9 cellular contexts compared by ENCODE assay signal in genomic region chr12:132689227-132689626, GRCh38. TPM values are rescaled to one million over a fixed set of nuclear protein-coding genes. Genes with fewer than 3 reads are reported as not detected.
DNase-seq lines count a peak whose midpoint lies in the region; ATAC-seq and TF ChIP-seq lines count a peak whose summit lies in the region.
"Had no signal": no experiment of that assay in that cellular context is flagged by ENCODE, and none has a peak within 500 bp of the region (broad histone marks: within the 10 kb centered on the region; RNA-seq: fewer than 3 reads in every experiment).

No MANE protein-coding gene starts in this region.

- peaks cover 0 to 14% (median 0%) of the 10 kb centered on the region in 3 donors for H3K36me3 ChIP-seq in Peyer's patch

- DNase-seq in activated CD4-positive, alpha-beta T cell treated with anti-CD3 and anti-CD28 coated beads for 36 hours, result no peak
- DNase-seq in activated CD4-positive, alpha-beta T cell treated with anti-CD3 and anti-CD28 coated beads for 4 hours, result no peak
- DNase-seq in Peyer's patch, result peak in 2 of 3 donors; percentile 79 to 82
- DNase-seq in glutamatergic neuron, result no peak
- DNase-seq in progenitor cell of endocrine pancreas (ENCODE audit: low spot score, unreplicated experiment), result no peak
- no peak for DNase-seq in NCI-H748 (lab: John Stamatoyannopoulos, UW; ENCODE audit: unreplicated experiment)
- DNase-seq: SHP77 had no signal

- CTCF ChIA-PET in activated CD4-positive, alpha-beta T cell treated with anti-CD3 and anti-CD28 coated beads for 36 hours (lab: Charles Lee), result no interaction called here

- H3K9me3 ChIP-seq in Peyer's patch, result no peaks in the 10 kb centered on the region

- peaks cover 15% of the 10 kb centered on the region for H3K36me3 Mint-ChIP-seq in activated CD4-positive, alpha-beta T cell treated with anti-CD3 and anti-CD28 coated beads for 36 hours (ENCODE audit: low read depth)
- H3K36me3 Mint-ChIP-seq in glutamatergic neuron (ENCODE audit: unreplicated experiment) (no peaks in the 10 kb centered on the region), progenitor cell of endocrine pancreas (ENCODE audit: insufficient read depth) (no peaks in the 10 kb centered on the region)

- peaks cover 19% of the 10 kb centered on the region for H3K4me1 Mint-ChIP-seq in activated CD4-positive, alpha-beta T cell treated with anti-CD3 and anti-CD28 coated beads for 36 hours
- H3K4me1 Mint-ChIP-seq in glutamatergic neuron (ENCODE audit: low read depth, unreplicated experiment) (peaks cover 9% of the 10 kb centered on the region), progenitor cell of endocrine pancreas (ENCODE audit: low read depth) (peaks cover 11% of the 10 kb centered on the region)

- TF ChIP-seq POLR2A in Peyer's patch (IDR thresholded peaks at IDR 0.05), result peak; percentile 73 to 89

- ATAC-seq in activated CD4-positive, alpha-beta T cell treated with anti-CD3 and anti-CD28 coated beads for 36 hours, result no peak
- ATAC-seq in HG02870 (IDR thresholded peaks at IDR 0.05; ENCODE audit: unreplicated experiment), result no peak
- no peak for ATAC-seq in HG03135 (IDR thresholded peaks at IDR 0.05; ENCODE audit: unreplicated experiment)

- peak overlapping the region in 2 of 4 donors; percentile 81 to 90 for H3K27ac ChIP-seq in Peyer's patch

- peak overlapping the region; percentile 61 for H3K4me3 Mint-ChIP-seq in activated CD4-positive, alpha-beta T cell treated with anti-CD3 and anti-CD28 coated beads for 36 hours
- H3K4me3 Mint-ChIP-seq in glutamatergic neuron (ENCODE audit: unreplicated experiment) (peak overlapping the region; percentile 81), progenitor cell of endocrine pancreas (ENCODE audit: low read depth) (peak overlapping the region; percentile 70)

- no peaks in the 10 kb centered on the region for H3K9me3 Mint-ChIP-seq in activated CD4-positive, alpha-beta T cell treated with anti-CD3 and anti-CD28 coated beads for 36 hours (ENCODE audit: low read depth)
- H3K9me3 Mint-ChIP-seq in glutamatergic neuron (ENCODE audit: unreplicated experiment) (peaks cover 3% of the 10 kb centered on the region), progenitor cell of endocrine pancreas (ENCODE audit: low read depth) (no peaks in the 10 kb centered on the region)

- H3K27me3 Mint-ChIP-seq in activated CD4-positive, alpha-beta T cell treated with anti-CD3 and anti-CD28 coated beads for 36 hours, result no peaks in the 10 kb centered on the region
- H3K27me3 Mint-ChIP-seq in glutamatergic neuron (ENCODE audit: unreplicated experiment) (no peaks in the 10 kb centered on the region), progenitor cell of endocrine pancreas (peaks cover 10% of the 10 kb centered on the region)

- H3K4me3 ChIP-seq in Peyer's patch, result peak overlapping the region in 3 of 4 donors; percentile 12 to 54 (median 47)

- H3K4me1 ChIP-seq in Peyer's patch, result peaks cover 0 to 22% (median 6%) of the 10 kb centered on the region in 4 donors

- intact Hi-C loops in activated CD4-positive, alpha-beta T cell treated with anti-CD3 and anti-CD28 coated beads for 36 hours (cut with DNase I, micrococcal nuclease), result loop anchor here in 1 of 2 experiments (5.0 kb wide), 2 partner anchors 197 to 242 kb away; partner anchors contain the start of gene FBRSL1

- POLR2A ChIA-PET in activated CD4-positive, alpha-beta T cell treated with anti-CD3 and anti-CD28 coated beads for 36 hours (lab: Charles Lee), result no interaction called here

- no peak overlapping the region for H3K27ac Mint-ChIP-seq in activated CD4-positive, alpha-beta T cell treated with anti-CD3 and anti-CD28 coated beads for 36 hours
- no peak overlapping the region for H3K27ac Mint-ChIP-seq in glutamatergic neuron (ENCODE audit: unreplicated experiment)
- peak overlapping the region; percentile 4 for H3K27ac Mint-ChIP-seq in progenitor cell of endocrine pancreas

- TF ChIP-seq CTCF in Peyer's patch (IDR thresholded peaks at IDR 0.05) (no peak), glutamatergic neuron (IDR thresholded peaks at IDR 0.05; ENCODE audit: partially characterized antibody, unreplicated experiment) (no peak), progenitor cell of endocrine pancreas (IDR thresholded peaks at IDR 0.05; ENCODE audit: unreplicated experiment) (no peak)

- no peaks in the 10 kb centered on the region for H3K27me3 ChIP-seq in Peyer's patch

RNA-seq across cellular contexts. Expression of gene PXMP2, which starts 1.8 kb away (rescaled TPM):
- 10 to 100 TPM; 12.2 to 14.3 TPM for total RNA-seq in activated CD4-positive, alpha-beta T cell treated with anti-CD3 and anti-CD28 coated beads for 36 hours
- total RNA-seq in Peyer's patch, result 100 to 1,000 TPM in 2 of 4 donors, 10 to 100 TPM in 2; 19.8 to 157 (median 109) TPM
- 9.8 TPM for total RNA-seq in glutamatergic neuron (ENCODE audit: unreplicated experiment)
- total RNA-seq in progenitor cell of endocrine pancreas, result 24.4 and 25.0 TPM in 2 replicates

RNA-seq across cellular contexts. Expression of gene POLE, which starts 2.1 kb away (rescaled TPM):
- total RNA-seq in activated CD4-positive, alpha-beta T cell treated with anti-CD3 and anti-CD28 coated beads for 36 hours, result 100 to 1,000 TPM; 121 to 124 TPM
- total RNA-seq in Peyer's patch (100 to 1,000 TPM in 2 of 4 donors, 10 to 100 TPM in 2; 58.3 to 198 (median 84.3) TPM), glutamatergic neuron (ENCODE audit: unreplicated experiment) (38.6 TPM), progenitor cell of endocrine pancreas (121 and 129 TPM in 2 replicates)

RNA-seq across cellular contexts. Expression of gene PGAM5, which starts 21.4 kb away (rescaled TPM):
- total RNA-seq in activated CD4-positive, alpha-beta T cell treated with anti-CD3 and anti-CD28 coated beads for 36 hours, result 10 to 100 TPM; 65.6 to 74.0 TPM
- 10 to 100 TPM; 23.5 to 45.4 (median 29.0) TPM for total RNA-seq in Peyer's patch
- total RNA-seq in glutamatergic neuron (ENCODE audit: unreplicated experiment), result 29.1 TPM
- 39.6 and 44.4 TPM in 2 replicates for total RNA-seq in progenitor cell of endocrine pancreas

Comparison
In these comparisons a context has a peak if more than half of its experiments do, and no peak if none do; other contexts are left out.
1. DNase-seq: peak in Peyer's patch (2 of 3); none in activated CD4-positive, alpha-beta T cell treated with anti-CD3 and anti-CD28 coated beads for 36 hours (single experiment), activated CD4-positive, alpha-beta T cell treated with anti-CD3 and anti-CD28 coated beads for 4 hours (0 of 2), glutamatergic neuron (single experiment), progenitor cell of endocrine pancreas (single experiment) and NCI-H748 (single experiment).
2. Peak in every context shown above with its lines, with median percentiles within 50 percentile points of each other: H3K4me3 Mint-ChIP-seq.